9 cellular contexts compared by ENCODE assay signal in genomic region chr12:124390442-124391116, GRCh38.
DNase-seq lines count a peak whose midpoint lies in the region; ATAC-seq, FAIRE-seq and TF ChIP-seq lines count a peak whose summit lies in the region.
"Had no signal": no experiment of that assay in that cellular context is flagged by ENCODE, and none has a peak within 500 bp of the region (broad histone marks: within the 10 kb centered on the region; RNA-seq: fewer than 3 reads in every experiment).

No MANE protein-coding gene starts in this region.

- peak overlapping the region; percentile 42; the same call in 2 of the 3 replicates for H3K27ac ChIP-seq in K562 (ENCODE audit: extremely low read depth, low read depth, low read length)

- no peak overlapping the region for H2AFZ ChIP-seq in K562 (ENCODE audit: low read depth, low read length)

- no peaks in the 10 kb centered on the region for H3K79me2 ChIP-seq in K562 (ENCODE audit: control insufficient read depth, insufficient read depth, low read length)

- no peak overlapping the region for H3K4me2 ChIP-seq in K562 (ENCODE audit: insufficient read depth, low read length)

- TF ChIP-seq CTCF in K562 (IDR thresholded peaks at IDR 0.05 in 2 of 3, conservative IDR thresholded peaks at IDR 0.05 in 1 of 3; ENCODE audit: insufficient read depth in 2 of 3, low read depth in 1 of 3, low read length in 3 of 3), result no peak

- TF ChIP-seq POLR2A in K562 (conservative IDR thresholded peaks at IDR 0.05), result no peak

- H3K9me3 Mint-ChIP-seq in activated T-cell treated with anti-CD3 and anti-CD28 coated beads, Interleukin-2, amount 50 U/mL, for 72 hours, result no peaks in the 10 kb centered on the region

- H3K9me3 ChIP-seq in K562 (replicated peaks; ENCODE audit: control insufficient read depth, insufficient read depth, low read depth, low read length), result no peaks in the 10 kb centered on the region

- peaks cover 1% of the 10 kb centered on the region in 2 donors for H3K36me3 Mint-ChIP-seq in activated T-cell treated with anti-CD3 and anti-CD28 coated beads, Interleukin-2, amount 50 U/mL, for 72 hours (ENCODE audit: insufficient read depth in 2 of 2)

- TF ChIP-seq EP300 in K562 (IDR thresholded peaks at IDR 0.05; ENCODE audit: low read length), result no peak

- intact Hi-C loops in K562 (cut with micrococcal nuclease), result no loop called here

- no peak for FAIRE-seq in K562 (lab: Jason Lieb, UNC)

- WGBS in K562 (ENCODE audit: insufficient coverage, low coverage, missing lambda C conversion rate), result 72% methylated on average over 19 of the region's 26 CpGs

- H3K4me1 Mint-ChIP-seq in activated T-cell treated with anti-CD3 and anti-CD28 coated beads, Interleukin-2, amount 50 U/mL, for 72 hours (ENCODE audit: low read depth), result peaks cover 38% of the 10 kb centered on the region

- peaks cover 4 to 64% of the 10 kb centered on the region in 2 experiments for H3K4me1 ChIP-seq in K562 (replicated peaks in 1 of 2; ENCODE audit: control insufficient read depth in 2 of 2, insufficient read depth in 2 of 2, low read length in 2 of 2)

- H3K27me3 ChIP-seq in K562 (ENCODE audit: control insufficient read depth in 2 of 2, insufficient read depth in 2 of 2, low read length in 2 of 2), result no peaks in the 10 kb centered on the region

- peak overlapping the region; percentile 29 to 64 for H3K4me3 Mint-ChIP-seq in activated T-cell treated with anti-CD3 and anti-CD28 coated beads, Interleukin-2, amount 50 U/mL, for 72 hours

- CTCF ChIA-PET in K562 (lab: Yijun Ruan, JAX; ENCODE audit: low intra/inter-chr PET ratio), result no interaction called here

- TF ChIP-seq RAD21 in K562 (CRISPR knock-in tag; conservative IDR thresholded peaks at IDR 0.05 in 1 of 2, IDR thresholded peaks at IDR 0.05 in 1 of 2), result no peak

- H3K27ac Mint-ChIP-seq in activated T-cell treated with anti-CD3 and anti-CD28 coated beads, Interleukin-2, amount 50 U/mL, for 72 hours, result no peak overlapping the region

- ATAC-seq in activated T-cell treated with anti-CD3 and anti-CD28 coated beads, Interleukin-2, amount 50 U/mL, for 72 hours (replicated peaks in 1 of 2), result no peak
- no peak for ATAC-seq in K562

- POLR2A ChIA-PET in K562 (lab: Yijun Ruan, JAX), result interaction anchor here (1.4 kb wide), 1 partner anchor 8 kb away, joined by 4 read pairs; no protein-coding TSS in a partner anchor

- peaks cover 27% of the 10 kb centered on the region; the same call in 2 of the 3 replicates for H3K36me3 ChIP-seq in K562 (ENCODE audit: control insufficient read depth, insufficient read depth, low read length)

- H3K27me3 Mint-ChIP-seq in activated T-cell treated with anti-CD3 and anti-CD28 coated beads, Interleukin-2, amount 50 U/mL, for 72 hours (ENCODE audit: low read depth), result no peaks in the 10 kb centered on the region

- in situ Hi-C loops in K562 (cut with MboI), result no loop called here

- H4K20me1 ChIP-seq in K562 (replicated peaks; ENCODE audit: control insufficient read depth, insufficient read depth, low read length), result no peaks in the 10 kb centered on the region; the same call in 1 of the 2 replicates

- DNase-seq in activated T-cell treated with anti-CD3 and anti-CD28 coated beads, Interleukin-2, amount 50 U/mL, for 72 hours, result no peak
- no peak for DNase-seq in activated T-cell treated with anti-CD3 and anti-CD28 coated beads, Interleukin-2, amount 50 U/mL, for 1 hour
- DNase-seq in LHCN-M2 (ENCODE audit: low read depth) (peak; percentile 78), K562 (ENCODE audit: extremely low read depth in 1 of 4, low spot score in 3 of 4) (no peak), medulla oblongata (ENCODE audit: extremely low spot score) (peak; percentile 80), NCI-H1436 (lab: John Stamatoyannopoulos, UW) (no peak)
- no peak for DNase-seq in stimulated activated CD4-positive, alpha-beta T cell treated with anti-CD3 and anti-CD28 coated beads, Interleukin-15, amount 100 ng/mL, for 24 hours
- no peak for DNase-seq in stimulated activated CD4-positive, alpha-beta T cell treated with anti-CD3 and anti-CD28 coated beads, Interleukin-2, amount 100 ng/mL, for 48 hours
- DNase-seq: DND-41 had no signal

- peak overlapping the region in 1 of 2 experiments; percentile 43; a peak in 2 of 4 replicates for H3K9ac ChIP-seq in K562 (ENCODE audit: insufficient read depth in 1 of 2, low read depth in 2 of 2, low read length in 2 of 2)

- BruUV-seq in K562 (replicated peaks; lab: Mats Ljungman, UMichigan), result no TSS peak

- H3K9me1 ChIP-seq in K562 (ENCODE audit: control insufficient read depth, insufficient read depth, low read length), result no peaks in the 10 kb centered on the region

- no peak overlapping the region for H3K4me3 ChIP-seq in K562

TF ChIP-seq in K562, 482 proteins besides CTCF, POLR2A, EP300 and RAD21:
- TF ChIP-seq SPI1 (IDR thresholded peaks at IDR 0.05; ENCODE audit: borderline replicate concordance, low read depth, low read length), result peak; percentile 36; the same call in 1 of the 2 replicates
- peak; percentile 41; the same call in 1 of the 2 replicates for TF ChIP-seq POLR2G (IDR thresholded peaks at IDR 0.05; ENCODE audit: low read depth, low read length)
- TF ChIP-seq FOSL1 (tag; conservative IDR thresholded peaks at IDR 0.05), result 0 out of 2 replicates have a peak, but pooled peaks have one; percentile 9
- no peak for TF ChIP-seq ZFP91 (CRISPR knock-in tag; IDR thresholded peaks at IDR 0.05)

Comparison
In these comparisons a context has a peak if more than half of its experiments do, and no peak if none do; other contexts are left out.
1. DNase-seq: peak in LHCN-M2 (single experiment) and medulla oblongata (single experiment); none in activated T-cell treated with anti-CD3 and anti-CD28 coated beads, Interleukin-2, amount 50 U/mL, for 72 hours (0 of 2), activated T-cell treated with anti-CD3 and anti-CD28 coated beads, Interleukin-2, amount 50 U/mL, for 1 hour (single experiment), K562 (0 of 4), NCI-H1436 (single experiment), stimulated activated CD4-positive, alpha-beta T cell treated with anti-CD3 and anti-CD28 coated beads, Interleukin-15, amount 100 ng/mL, for 24 hours (single experiment) and stimulated activated CD4-positive, alpha-beta T cell treated with anti-CD3 and anti-CD28 coated beads, Interleukin-2, amount 100 ng/mL, for 48 hours (0 of 2).